ENCODE assay signal across 8 cellular contexts in the genomic region with DNA sequence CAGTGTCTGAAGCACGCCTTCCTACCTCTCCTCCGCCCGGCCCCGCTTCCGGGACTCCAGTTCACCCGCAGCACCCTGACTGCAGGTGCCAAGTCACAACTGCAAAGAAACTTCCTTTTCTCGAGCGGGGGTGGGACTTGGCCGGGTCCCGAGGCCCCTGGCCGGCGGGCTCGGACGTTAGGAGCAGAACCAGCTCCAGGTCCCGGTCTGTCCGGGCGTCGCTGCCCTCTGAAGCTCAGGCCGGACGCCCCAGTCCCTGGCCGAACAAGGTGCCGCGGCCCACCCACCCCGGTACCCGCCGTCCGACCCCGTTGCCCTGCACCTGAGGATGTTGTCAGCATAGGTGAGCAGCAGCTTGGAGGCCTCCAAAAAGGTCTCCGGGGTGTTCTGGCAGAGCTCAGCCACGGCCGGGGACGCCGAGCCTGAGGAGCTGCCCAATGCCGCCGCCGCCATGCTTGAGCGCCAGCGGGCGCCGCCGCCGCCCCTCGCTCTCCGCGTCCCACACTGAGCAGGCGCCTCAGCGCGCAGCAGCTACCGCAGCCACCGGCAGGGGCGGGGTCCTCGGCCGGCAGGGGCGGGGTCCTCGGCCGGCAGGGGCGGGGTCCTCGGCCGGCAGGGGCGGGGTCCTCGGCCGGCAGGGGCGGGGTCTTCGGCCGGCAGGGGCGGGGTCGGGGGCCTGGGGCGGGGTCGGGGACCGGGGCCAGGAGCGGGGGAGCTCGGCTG. TPM values are rescaled to one million over a fixed set of nuclear protein-coding genes. Genes with fewer than 3 reads are reported as not detected.
A peak's percentile ranks its signal among the peaks of the same experiment; 100 is the strongest.
DNase-seq lines count a peak whose midpoint lies in the region; ATAC-seq, FAIRE-seq and TF ChIP-seq lines count a peak whose summit lies in the region.

A gene with protein sequence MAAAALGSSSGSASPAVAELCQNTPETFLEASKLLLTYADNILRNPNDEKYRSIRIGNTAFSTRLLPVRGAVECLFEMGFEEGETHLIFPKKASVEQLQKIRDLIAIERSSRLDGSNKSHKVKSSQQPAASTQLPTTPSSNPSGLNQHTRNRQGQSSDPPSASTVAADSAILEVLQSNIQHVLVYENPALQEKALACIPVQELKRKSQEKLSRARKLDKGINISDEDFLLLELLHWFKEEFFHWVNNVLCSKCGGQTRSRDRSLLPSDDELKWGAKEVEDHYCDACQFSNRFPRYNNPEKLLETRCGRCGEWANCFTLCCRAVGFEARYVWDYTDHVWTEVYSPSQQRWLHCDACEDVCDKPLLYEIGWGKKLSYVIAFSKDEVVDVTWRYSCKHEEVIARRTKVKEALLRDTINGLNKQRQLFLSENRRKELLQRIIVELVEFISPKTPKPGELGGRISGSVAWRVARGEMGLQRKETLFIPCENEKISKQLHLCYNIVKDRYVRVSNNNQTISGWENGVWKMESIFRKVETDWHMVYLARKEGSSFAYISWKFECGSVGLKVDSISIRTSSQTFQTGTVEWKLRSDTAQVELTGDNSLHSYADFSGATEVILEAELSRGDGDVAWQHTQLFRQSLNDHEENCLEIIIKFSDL (minus strand): TSS at position 506 of the 723 bp plus-strand sequence. CDS start 53 bp downstream, at position 453.

- H3K27ac ChIP-seq in KMS-11 (peak within 1 kb of the TSS; percentile 68), neutrophil (peak within 1 kb of the TSS; percentile 98)

- peak within 1 kb of the TSS; percentile 74 for H3K9ac ChIP-seq in KMS-11

- H3K27me3 ChIP-seq in KMS-11 (ENCODE audit: insufficient read depth, low read depth) (no peaks in the 10 kb centered on the region), neutrophil (no peaks in the 10 kb centered on the region)

- H3K4me1 ChIP-seq in KMS-11 (ENCODE audit: low read depth, poor library complexity, severe bottlenecking), result peaks cover 33% of the 10 kb centered on the region
- peaks cover 30 to 31% of the 10 kb centered on the region in 2 experiments for H3K4me1 ChIP-seq in neutrophil (ENCODE audit: control insufficient read depth in 1 of 2, insufficient read depth in 1 of 2, low read depth in 1 of 2, low read length in 1 of 2)

- H3K79me2 ChIP-seq in KMS-11 (ENCODE audit: insufficient read depth, low read depth), result peaks cover 40% of the 10 kb centered on the region

- H3K4me2 ChIP-seq in KMS-11, result peak within 1 kb of the TSS; percentile 88

- in situ Hi-C loops in SK-MEL-5 (cut with HindIII; ENCODE audit: low pct_unique_long_range_greater_than_20kb, low sequenced_read_pairs), result no loop called here

- TF ChIP-seq CTCF in KMS-11 (conservative IDR thresholded peaks at IDR 0.05; ENCODE audit: low read depth, low read length), result no peak
- TF ChIP-seq CTCF in neutrophil (IDR thresholded peaks at IDR 0.05), result peak; percentile 75
- no peak for TF ChIP-seq CTCF in subcutaneous adipose tissue (IDR thresholded peaks at IDR 0.05; ENCODE audit: low read depth)

- ATAC-seq in GM21786 (IDR thresholded peaks at IDR 0.05; ENCODE audit: unreplicated experiment), result peak; percentile 68

- no peaks in the 10 kb centered on the region for H4K20me1 ChIP-seq in KMS-11 (ENCODE audit: insufficient read depth)

- H3K4me3 ChIP-seq in KMS-11 (IDR thresholded peaks at IDR 0.05; ENCODE audit: insufficient read depth, low read depth, low read length), result peak within 1 kb of the TSS; percentile 52
- H3K4me3 ChIP-seq in neutrophil (ENCODE audit: low read depth in 1 of 2, low read length in 1 of 2), result peak within 1 kb of the TSS; percentile 85 to 95

- no peaks in the 10 kb centered on the region for H3K36me3 ChIP-seq in KMS-11 (ENCODE audit: insufficient read depth)
- H3K36me3 ChIP-seq in neutrophil, result peaks cover 3% of the 10 kb centered on the region

- H3K9me3 ChIP-seq in neutrophil, result no peaks in the 10 kb centered on the region

- peak within 1 kb of the TSS; percentile 52; the same call in 1 of the 2 replicates for H2AFZ ChIP-seq in KMS-11 (ENCODE audit: low read depth)

- no peak for FAIRE-seq in frontal cortex (lab: Jason Lieb, UNC)

- peak; percentile 80 for DNase-seq in ELF-1 (ENCODE audit: low read depth, low spot score)
- peak; percentile 81 for DNase-seq in SK-MEL-5 (ENCODE audit: low read depth, low spot score)
- peak; percentile 64 to 85 (median 70) for DNase-seq in activated naive CD4-positive, alpha-beta T cell (lab: John Stamatoyannopoulos, UW)
- DNase-seq in frontal cortex (ENCODE audit: low spot score in 2 of 2), result peak; percentile 83 to 85

RNA-seq across cellular contexts. Expression of the gene that starts here (rescaled TPM):
- total RNA-seq in SK-MEL-5 (2014; rRNA removed; shearing (Covaris generic)), result 42.7 and 45.2 TPM in 2 replicates
- 24.7 and 27.2 TPM in 2 replicates for polyA plus RNA-seq in SK-MEL-5 (2015; cell fraction: cytosol; rRNA removed)
- polyA plus RNA-seq in SK-MEL-5 (2015; cell fraction: nucleus; rRNA removed), result 41.6 and 50.4 TPM in 2 replicates
- total RNA-seq in frontal cortex, result 32.6 TPM
- 10 to 100 TPM; 31.6 to 39.3 (median 37.2) TPM for total RNA-seq in subcutaneous adipose tissue

Comparison
In these comparisons a context has a peak if more than half of its experiments do, and no peak if none do; other contexts are left out.
1. Peak in every context shown above with its lines: DNase-seq, ATAC-seq, H3K4me3 ChIP-seq and H3K27ac ChIP-seq.